In genomic region chr1:23403038-23403336, GRCh38 we compare ENCODE assay signal across 1 cellular context.
TF ChIP-seq lines count a peak whose summit lies in the region.

No MANE protein-coding gene starts in this region.

TF ChIP-seq in endothelial cell of umbilical vein, 7 proteins besides CTCF, POLR2A, EP300 and RAD21:
- TF ChIP-seq GATA2 (IDR thresholded peaks at IDR 0.05; ENCODE audit: insufficient read depth, insufficient read length, low read depth, low read length), result no peak
- TF ChIP-seq MAX (IDR thresholded peaks at IDR 0.05; ENCODE audit: insufficient read depth, insufficient read length), result peak; percentile 49
- TF ChIP-seq POLR2AphosphoS5 (IDR thresholded peaks at IDR 0.05; ENCODE audit: insufficient read depth, low read depth, low read length), result peak; percentile 39
- TF ChIP-seq JUN (IDR thresholded peaks at IDR 0.05; ENCODE audit: borderline replicate concordance, insufficient read depth, insufficient read length, low read depth), result peak; percentile 88
- no peak for TF ChIP-seq MYC (IDR thresholded peaks at IDR 0.05; ENCODE audit: low read depth, low read length)
- TF ChIP-seq EZH2 (IDR thresholded peaks at IDR 0.05; ENCODE audit: borderline replicate concordance, low read depth, low read length, severe bottlenecking), result no peak
- TF ChIP-seq FOS (IDR thresholded peaks at IDR 0.05; ENCODE audit: borderline replicate concordance, insufficient read depth, low read length), result peak; percentile 94
